8 cellular contexts compared by ENCODE assay signal in genomic region chr5:119070578-119070827, GRCh38. TPM values are rescaled to one million over a fixed set of nuclear protein-coding genes. Genes with fewer than 3 reads are reported as not detected.
DNase-seq lines count a peak whose midpoint lies in the region; ATAC-seq and TF ChIP-seq lines count a peak whose summit lies in the region.

No MANE protein-coding gene starts in this region.

- H3K27me3 ChIP-seq in lung (ENCODE audit: control insufficient read depth, insufficient read depth) (no peaks in the 10 kb centered on the region), thymus (ENCODE audit: control insufficient read depth, insufficient read depth) (no peaks in the 10 kb centered on the region)

- ATAC-seq in HG02763 (IDR thresholded peaks at IDR 0.05; ENCODE audit: unreplicated experiment), result peak; percentile 45
- ATAC-seq in lung (ENCODE audit: insufficient read depth, low FRiP score), result peak; percentile 66

- H3K4me3 ChIP-seq in cardiac fibroblast (replicated peaks in 1 of 2; ENCODE audit: low read depth in 2 of 2, low read length in 2 of 2) (peak overlapping the region; percentile 98 to 99), lung (peak overlapping the region; percentile 44), thymus (ENCODE audit: low read length) (peak overlapping the region; percentile 88)

- DNase-seq in activated naive CD4-positive, alpha-beta T cell (lab: John Stamatoyannopoulos, UW), result peak; percentile 58 to 81 (median 70)
- DNase-seq in activated naive CD4-positive, alpha-beta T cell treated with Interleukin-2 at 50 U/mL for 16 hours, result no peak
- DNase-seq in NCI-H510A (lab: John Stamatoyannopoulos, UW) (peak; percentile 56), cardiac fibroblast (ENCODE audit: low read depth in 2 of 2) (no peak), lung (ENCODE audit: low spot score) (no peak), HT-29 (ENCODE audit: low spot score) (no peak)

- peak overlapping the region; percentile 83 to 99 for H3K27ac ChIP-seq in lung (ENCODE audit: low read depth in 1 of 2, low read length in 1 of 2)
- H3K27ac ChIP-seq in thymus (ENCODE audit: low read depth), result peak overlapping the region; percentile 100

- H3K9me3 ChIP-seq in lung (ENCODE audit: control insufficient read depth in 2 of 2, insufficient read depth in 1 of 2, low read length in 1 of 2) (no peaks in the 10 kb centered on the region), thymus (ENCODE audit: control insufficient read depth) (no peaks in the 10 kb centered on the region)

- TF ChIP-seq CTCF in cardiac fibroblast (IDR thresholded peaks at IDR 0.05; ENCODE audit: low read depth, low read length), result no peak
- no peak for TF ChIP-seq CTCF in lung (IDR thresholded peaks at IDR 0.05; ENCODE audit: control extremely low read depth, extremely low read depth)

- no peaks in the 10 kb centered on the region for H3K36me3 ChIP-seq in lung (ENCODE audit: control insufficient read depth in 2 of 2, insufficient read depth in 2 of 2, low read length in 2 of 2)
- H3K36me3 ChIP-seq in thymus (ENCODE audit: control insufficient read depth, insufficient read depth), result no peaks in the 10 kb centered on the region

- WGBS in lung, 2 donors, result 0 to 1% methylated on average over 9 of the region's 9 CpGs
- WGBS in thymus, result under 1% methylated on average over 9 of the region's 9 CpGs

- peaks cover 2 to 4% of the 10 kb centered on the region in 2 donors for H3K4me1 ChIP-seq in lung (ENCODE audit: control insufficient read depth in 2 of 2, insufficient read depth in 2 of 2, low read length in 2 of 2)
- peaks cover 11% of the 10 kb centered on the region for H3K4me1 ChIP-seq in thymus (ENCODE audit: control insufficient read depth, insufficient read depth, low read length)

RNA-seq across cellular contexts. Expression of gene DMXL1, which starts 0.4 kb away (rescaled TPM):
- 100 to 1,000 TPM in 1 of 2 donors, 10 to 100 TPM in 1; 36.4 to 125 TPM for total RNA-seq in lung
- polyA plus RNA-seq in lung (10 to 100 TPM in 1 of 2 donors, 1 to 10 TPM in 1; 8.8 to 17.6 TPM), thymus (24.6 TPM)
- 7.9 and 13.1 TPM in 2 replicates for total RNA-seq in HT-29 (2014; rRNA removed; shearing (Covaris generic))

Comparison
In these comparisons a context has a peak if more than half of its experiments do, and no peak if none do; other contexts are left out.
1. DNase-seq: peak in activated naive CD4-positive, alpha-beta T cell (4 of 4) and NCI-H510A (single experiment); none in activated naive CD4-positive, alpha-beta T cell treated with Interleukin-2 at 50 U/mL for 16 hours (single experiment), cardiac fibroblast (0 of 2), lung (single experiment) and HT-29 (single experiment).
2. H3K4me3 ChIP-seq: peak in every context shown above with its lines; median percentile 98 in cardiac fibroblast; 88 in thymus; 44 in lung.